In the genomic region with DNA sequence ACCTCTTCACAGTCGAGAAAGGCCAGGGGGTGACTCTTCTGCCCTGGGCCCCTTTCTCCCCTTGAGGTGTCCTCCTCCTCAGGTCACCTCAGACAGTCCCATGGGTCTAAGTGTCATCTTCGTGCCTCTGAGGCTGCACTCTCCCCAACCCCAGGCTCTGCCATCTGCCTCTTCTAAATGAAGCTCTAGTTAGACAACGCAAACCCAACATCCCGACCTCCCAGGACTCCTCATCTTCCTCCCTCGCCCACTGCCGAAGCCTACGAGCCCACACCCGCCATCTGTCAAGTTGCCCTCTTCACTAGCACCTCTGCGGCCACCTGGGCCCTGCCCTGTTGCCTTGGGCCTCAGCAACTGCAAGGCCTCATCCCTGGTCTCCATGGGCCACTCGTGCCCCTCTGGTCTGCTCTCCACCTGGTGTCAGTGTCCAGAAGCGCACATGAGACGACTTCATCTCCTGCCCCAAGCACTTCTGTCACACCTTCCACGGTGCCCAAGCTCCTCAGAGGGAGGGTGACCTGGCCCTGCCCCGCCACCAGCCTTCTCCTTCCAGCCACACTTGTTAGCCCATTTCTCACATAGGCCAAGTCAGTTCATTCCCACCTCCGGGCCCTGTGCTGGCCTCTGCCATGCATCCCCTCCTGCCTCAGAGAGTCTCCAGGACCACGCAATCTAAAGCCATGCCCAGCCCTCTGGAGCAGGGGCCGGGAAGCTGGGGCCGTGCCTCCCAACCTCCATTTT, we compare ENCODE assay signal across 2 cellular contexts.
TF ChIP-seq lines count a peak whose summit lies in the region.

No MANE protein-coding gene starts in this region.

TF ChIP-seq in GM12878, 131 proteins besides CTCF, POLR2A, EP300 and RAD21:
- TF ChIP-seq SMC3 (IDR thresholded peaks at IDR 0.05; ENCODE audit: borderline replicate concordance, low read length) = no peak
- TF ChIP-seq SREBF1 (IDR thresholded peaks at IDR 0.05; ENCODE audit: low read length) = no peak
- no peak for TF ChIP-seq NFYA (IDR thresholded peaks at IDR 0.05; ENCODE audit: borderline replicate concordance, low read depth, low read length)
- no peak for TF ChIP-seq NR2F1 (conservative IDR thresholded peaks at IDR 0.05)
- no peak for TF ChIP-seq RBBP5 (conservative IDR thresholded peaks at IDR 0.05)

TF ChIP-seq in HepG2, 621 proteins besides CTCF, POLR2A, EP300 and RAD21:
- TF ChIP-seq MTA1 (CRISPR knock-in tag; IDR thresholded peaks at IDR 0.05; ENCODE audit: borderline replicate concordance) = 0 out of 2 replicates have a peak, but pooled peaks have one; percentile 28
- TF ChIP-seq KLF16 (CRISPR knock-in tag; IDR thresholded peaks at IDR 0.05) = no peak
- TF ChIP-seq RBM22 (optimal IDR thresholded peaks at IDR 0.05; ENCODE audit: low read length) = peak; percentile 97
- TF ChIP-seq ZNF619 (CRISPR knock-in tag; IDR thresholded peaks at IDR 0.05) = peak; percentile 41; the same call in 1 of the 2 replicates
- no peak for TF ChIP-seq CBX2 (IDR thresholded peaks at IDR 0.05; ENCODE audit: low read depth, low read length)
- no peak for TF ChIP-seq CBX2 (CRISPR knock-in tag; IDR thresholded peaks at IDR 0.05; ENCODE audit: low read depth)
- 0 out of 2 replicates have a peak, but pooled peaks have one; percentile 35 for TF ChIP-seq ZNF10 (CRISPR knock-in tag; IDR thresholded peaks at IDR 0.05; ENCODE audit: borderline replicate concordance, low read depth)
- TF ChIP-seq ZNF343 (CRISPR knock-in tag; IDR thresholded peaks at IDR 0.05) = no peak
- TF ChIP-seq FIP1L1 (IDR thresholded peaks at IDR 0.05; ENCODE audit: borderline replicate concordance, insufficient read depth, low read depth, low read length) = 0 out of 2 replicates have a peak, but pooled peaks have one; percentile 31
- TF ChIP-seq ZNF768 (CRISPR knock-in tag; IDR thresholded peaks at IDR 0.05) = peak; percentile 30; the same call in 1 of the 2 replicates
- TF ChIP-seq TOPORS (CRISPR knock-in tag; IDR thresholded peaks at IDR 0.05) = no peak
- TF ChIP-seq, protein P1, sequence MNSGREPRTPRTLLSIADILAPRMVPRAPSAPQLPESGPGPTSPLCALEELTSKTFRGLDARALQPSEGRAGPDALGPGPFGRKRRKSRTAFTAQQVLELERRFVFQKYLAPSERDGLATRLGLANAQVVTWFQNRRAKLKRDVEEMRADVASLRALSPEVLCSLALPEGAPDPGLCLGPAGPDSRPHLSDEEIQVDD (CRISPR knock-in tag; IDR thresholded peaks at IDR 0.05; ENCODE audit: borderline replicate concordance) = 0 out of 2 replicates have a peak, but pooled peaks have one; percentile 28
- no peak for TF ChIP-seq ZNF18 (CRISPR knock-in tag; IDR thresholded peaks at IDR 0.05; ENCODE audit: insufficient replicate concordance)
- TF ChIP-seq, protein P2, sequence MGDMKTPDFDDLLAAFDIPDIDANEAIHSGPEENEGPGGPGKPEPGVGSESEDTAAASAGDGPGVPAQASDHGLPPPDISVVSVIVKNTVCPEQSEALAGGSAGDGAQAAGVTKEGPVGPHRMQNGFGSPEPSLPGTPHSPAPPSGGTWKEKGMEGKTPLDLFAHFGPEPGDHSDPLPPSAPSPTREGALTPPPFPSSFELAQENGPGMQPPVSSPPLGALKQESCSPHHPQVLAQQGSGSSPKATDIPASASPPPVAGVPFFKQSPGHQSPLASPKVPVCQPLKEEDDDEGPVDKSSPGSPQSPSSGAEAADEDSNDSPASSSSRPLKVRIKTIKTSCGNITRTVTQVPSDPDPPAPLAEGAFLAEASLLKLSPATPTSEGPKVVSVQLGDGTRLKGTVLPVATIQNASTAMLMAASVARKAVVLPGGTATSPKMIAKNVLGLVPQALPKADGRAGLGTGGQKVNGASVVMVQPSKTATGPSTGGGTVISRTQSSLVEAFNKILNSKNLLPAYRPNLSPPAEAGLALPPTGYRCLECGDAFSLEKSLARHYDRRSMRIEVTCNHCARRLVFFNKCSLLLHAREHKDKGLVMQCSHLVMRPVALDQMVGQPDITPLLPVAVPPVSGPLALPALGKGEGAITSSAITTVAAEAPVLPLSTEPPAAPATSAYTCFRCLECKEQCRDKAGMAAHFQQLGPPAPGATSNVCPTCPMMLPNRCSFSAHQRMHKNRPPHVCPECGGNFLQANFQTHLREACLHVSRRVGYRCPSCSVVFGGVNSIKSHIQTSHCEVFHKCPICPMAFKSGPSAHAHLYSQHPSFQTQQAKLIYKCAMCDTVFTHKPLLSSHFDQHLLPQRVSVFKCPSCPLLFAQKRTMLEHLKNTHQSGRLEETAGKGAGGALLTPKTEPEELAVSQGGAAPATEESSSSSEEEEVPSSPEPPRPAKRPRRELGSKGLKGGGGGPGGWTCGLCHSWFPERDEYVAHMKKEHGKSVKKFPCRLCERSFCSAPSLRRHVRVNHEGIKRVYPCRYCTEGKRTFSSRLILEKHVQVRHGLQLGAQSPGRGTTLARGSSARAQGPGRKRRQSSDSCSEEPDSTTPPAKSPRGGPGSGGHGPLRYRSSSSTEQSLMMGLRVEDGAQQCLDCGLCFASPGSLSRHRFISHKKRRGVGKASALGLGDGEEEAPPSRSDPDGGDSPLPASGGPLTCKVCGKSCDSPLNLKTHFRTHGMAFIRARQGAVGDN (CRISPR knock-in tag; IDR thresholded peaks at IDR 0.05) = peak; percentile 28; the same call in 1 of the 2 replicates
- TF ChIP-seq AGO1 (IDR thresholded peaks at IDR 0.05; ENCODE audit: low read depth, low read length, poor library complexity, severe bottlenecking) = peak; percentile 23
- peak; percentile 69 for TF ChIP-seq HNRNPH1 (optimal IDR thresholded peaks at IDR 0.05; ENCODE audit: low read depth, low read length)
- peak; percentile 92 for TF ChIP-seq AGO2 (optimal IDR thresholded peaks at IDR 0.05; ENCODE audit: low read depth, low read length)
- TF ChIP-seq DZIP1 (CRISPR knock-in tag; IDR thresholded peaks at IDR 0.05) = 0 out of 2 replicates have a peak, but pooled peaks have one; percentile 46
- 0 out of 2 replicates have a peak, but pooled peaks have one; percentile 19 for TF ChIP-seq ZNF276 (CRISPR knock-in tag; IDR thresholded peaks at IDR 0.05; ENCODE audit: low read depth)
- TF ChIP-seq CHD2 (IDR thresholded peaks at IDR 0.05; ENCODE audit: low read depth, low read length) = 0 out of 2 replicates have a peak, but pooled peaks have one; percentile 33
- TF ChIP-seq NFIB (CRISPR knock-in tag; IDR thresholded peaks at IDR 0.05; ENCODE audit: borderline replicate concordance) = peak; percentile 25; the same call in 1 of the 2 replicates
- TF ChIP-seq ZNF891 (CRISPR knock-in tag; IDR thresholded peaks at IDR 0.05) = peak; percentile 7; the same call in 1 of the 2 replicates
